28 cellular contexts compared by ENCODE assay signal in genomic region chrX:99001286-99001685, GRCh38.
"Had no signal": no experiment of that assay in that cellular context is flagged by ENCODE, and none has a peak within 500 bp of the region (broad histone marks: within the 10 kb centered on the region; RNA-seq: fewer than 3 reads in every experiment).

No MANE protein-coding gene starts in this region.

- DNase-seq: nephron progenitor cell; nucleus accumbens; pancreas; posterior cingulate gyrus; psoas muscle; right cardiac atrium; right lobe of liver; sigmoid colon; small intestine; stimulated activated CD4-positive, alpha-beta T cell treated with anti-CD3 and anti-CD28 coated beads, Interleukin-15, amount 100 ng/mL, for 24 hours; stimulated activated CD4-positive, alpha-beta T cell treated with anti-CD3 and anti-CD28 coated beads, Interleukin-2, amount 100 ng/mL, for 24 hours; stimulated activated CD4-positive, alpha-beta T cell treated with anti-CD3 and anti-CD28 coated beads, Interleukin-2, amount 100 ng/mL, for 48 hours; stimulated activated CD4-positive, alpha-beta T cell treated with anti-CD3 and anti-CD28 coated beads, Interleukin-4, amount 100 ng/mL, for 24 hours; stimulated activated naive B cell treated with anti-CD40 and anti-IgM and Interleukin-4, amounts not matched to agents 10 μg/mL and 1 μg/mL and 100 μg/mL, for 72 hours; stimulated activated naive CD4-positive, alpha-beta T cell treated with Interleukin-2 at 50 U/mL for 16 hours; stomach; thyroid gland; trophoblast cell; upper lobe of left lung had no signal

- H3K4me1 Mint-ChIP-seq: nephron progenitor cell; neural crest cell; stimulated activated effector memory CD8-positive, alpha-beta T cell treated with anti-CD3 and anti-CD28 coated beads, Interleukin-12 subunit alpha, Interleukin-12 subunit beta, amount 100 ng/mL, for 72 hours; stimulated activated naive B cell treated with anti-CD40 and anti-IgM and Interleukin-4, amounts not matched to agents 10 μg/mL and 1 μg/mL and 100 μg/mL, for 72 hours had no signal

- H3K27me3 Mint-ChIP-seq: natural killer cell treated with Interleukin-12 subunit alpha and Interleukin-12 subunit beta and Interleukin-15 and Interleukin-18, amount 100 ng/mL, for 72 hours; progenitor cell of endocrine pancreas; stimulated activated naive B cell treated with anti-CD40 and anti-IgM and Interleukin-4, amounts not matched to agents 10 μg/mL and 1 μg/mL and 100 μg/mL, for 72 hours; stimulated activated naive CD8-positive, alpha-beta T cell treated with anti-CD3 and anti-CD28 coated beads, Interleukin-15, Interleukin-2, amounts not matched to agents 100 ng/mL and 50 ng/mL, for 24 hours had no signal

- H3K9me3 ChIP-seq: neutrophil, pancreas, psoas muscle, right lobe of liver, sigmoid colon, thoracic aorta, thyroid gland, vagina had no signal

- H3K36me3 ChIP-seq: neutrophil, pancreas, right lobe of liver, sigmoid colon, stomach, thoracic aorta, thyroid gland, tibial nerve, upper lobe of left lung, vagina had no signal

- H3K4me3 Mint-ChIP-seq: natural killer cell treated with Interleukin-12 subunit alpha and Interleukin-12 subunit beta and Interleukin-15 and Interleukin-18, amount 100 ng/mL, for 72 hours; nephron progenitor cell; neural crest cell; stimulated activated effector memory CD8-positive, alpha-beta T cell treated with anti-CD3 and anti-CD28 coated beads, Interleukin-12 subunit alpha, Interleukin-12 subunit beta, amount 100 ng/mL, for 72 hours; stimulated activated naive B cell treated with anti-CD40 and anti-IgM and Interleukin-4, amounts not matched to agents 10 μg/mL and 1 μg/mL and 100 μg/mL, for 72 hours; stimulated activated naive CD8-positive, alpha-beta T cell treated with anti-CD3 and anti-CD28 coated beads, Interleukin-15, Interleukin-2, amounts not matched to agents 100 ng/mL and 50 ng/mL, for 24 hours had no signal

- H3K4me3 ChIP-seq: pancreas, psoas muscle, right lobe of liver, sigmoid colon, stomach, thoracic aorta, thyroid gland, tibial nerve, upper lobe of left lung, vagina had no signal

- H3K27ac ChIP-seq: neutrophil, pancreas, psoas muscle, right lobe of liver, sigmoid colon, stomach, thoracic aorta, thyroid gland, tibial nerve, upper lobe of left lung, vagina had no signal

- H3K4me1 ChIP-seq: pancreas, psoas muscle, right lobe of liver, sigmoid colon, stomach, thyroid gland, tibial nerve, upper lobe of left lung, vagina had no signal

- ATAC-seq: natural killer cell treated with Interleukin-12 subunit alpha and Interleukin-12 subunit beta and Interleukin-15 and Interleukin-18, amount 100 ng/mL, for 72 hours; pancreas; psoas muscle; right cardiac atrium; right lobe of liver; stimulated activated effector memory CD8-positive, alpha-beta T cell treated with anti-CD3 and anti-CD28 coated beads, Interleukin-12 subunit alpha, Interleukin-12 subunit beta, amount 100 ng/mL, for 72 hours; stimulated activated naive B cell treated with anti-CD40 and anti-IgM and Interleukin-4, amounts not matched to agents 10 μg/mL and 1 μg/mL and 100 μg/mL, for 72 hours had no signal

- H3K27me3 ChIP-seq: neutrophil, right lobe of liver, sigmoid colon, stomach, thyroid gland, tibial nerve, upper lobe of left lung, vagina had no signal

- H3K27ac Mint-ChIP-seq: natural killer cell treated with Interleukin-12 subunit alpha and Interleukin-12 subunit beta and Interleukin-15 and Interleukin-18, amount 100 ng/mL, for 72 hours; nephron progenitor cell; progenitor cell of endocrine pancreas; stimulated activated effector memory CD8-positive, alpha-beta T cell treated with anti-CD3 and anti-CD28 coated beads, Interleukin-12 subunit alpha, Interleukin-12 subunit beta, amount 100 ng/mL, for 72 hours; stimulated activated naive B cell treated with anti-CD40 and anti-IgM and Interleukin-4, amounts not matched to agents 10 μg/mL and 1 μg/mL and 100 μg/mL, for 72 hours; stimulated activated naive CD8-positive, alpha-beta T cell treated with anti-CD3 and anti-CD28 coated beads, Interleukin-15, Interleukin-2, amounts not matched to agents 100 ng/mL and 50 ng/mL, for 24 hours had no signal

- H3K36me3 Mint-ChIP-seq: natural killer cell treated with Interleukin-12 subunit alpha and Interleukin-12 subunit beta and Interleukin-15 and Interleukin-18, amount 100 ng/mL, for 72 hours; stimulated activated effector memory CD8-positive, alpha-beta T cell treated with anti-CD3 and anti-CD28 coated beads, Interleukin-12 subunit alpha, Interleukin-12 subunit beta, amount 100 ng/mL, for 72 hours; stimulated activated naive B cell treated with anti-CD40 and anti-IgM and Interleukin-4, amounts not matched to agents 10 μg/mL and 1 μg/mL and 100 μg/mL, for 72 hours had no signal
